8 cellular contexts compared by ENCODE assay signal in genomic region chr1:8598060-8598724, GRCh38.
DNase-seq lines count a peak whose midpoint lies in the region; ATAC-seq, FAIRE-seq and TF ChIP-seq lines count a peak whose summit lies in the region.

No MANE protein-coding gene starts in this region.

- DNase-seq in LHCN-M2 (ENCODE audit: low read depth) (peak; percentile 44), K562 (ENCODE audit: extremely low read depth in 1 of 4, low spot score in 3 of 4) (no peak), keratinocyte (ENCODE audit: low read depth, low spot score) (no peak), stomach (peak; percentile 50), lower leg skin (ENCODE audit: low spot score in 2 of 2) (no peak), CD1c-positive myeloid dendritic cell (ENCODE audit: extremely low spot score) (no peak)

- H3K27ac ChIP-seq in K562 (ENCODE audit: extremely low read depth, low read depth, low read length) = no peak overlapping the region
- H3K27ac ChIP-seq in keratinocyte (ENCODE audit: control insufficient read depth, insufficient read depth, low read length) = no peak overlapping the region
- H3K27ac ChIP-seq in stomach = peak overlapping the region; percentile 40 to 77 (median 76)

- no peaks in the 10 kb centered on the region for H3K4me1 ChIP-seq in K562 (replicated peaks in 1 of 2; ENCODE audit: control insufficient read depth in 2 of 2, insufficient read depth in 2 of 2, low read length in 2 of 2)
- no peaks in the 10 kb centered on the region for H3K4me1 ChIP-seq in keratinocyte (ENCODE audit: control insufficient read depth, extremely low read depth, insufficient read depth, low read length)
- H3K4me1 ChIP-seq in stomach = peaks cover 21 to 54% (median 35%) of the 10 kb centered on the region in 4 donors

- POLR2A ChIA-PET in K562 (lab: Yijun Ruan, JAX) = interaction anchor here (1.0 to 2.5 kb wide), 3 partner anchors 10 to 55 kb away, joined by 3 to 12 read pairs (median 3); no protein-coding TSS in a partner anchor

- H3K27me3 ChIP-seq in K562 (ENCODE audit: control insufficient read depth in 2 of 2, insufficient read depth in 2 of 2, low read length in 2 of 2) (no peaks in the 10 kb centered on the region), keratinocyte (ENCODE audit: control insufficient read depth, extremely low read depth, insufficient read depth, low read length) (no peaks in the 10 kb centered on the region), stomach (no peaks in the 10 kb centered on the region)

- no peak overlapping the region for H2AFZ ChIP-seq in K562 (ENCODE audit: low read depth, low read length)
- no peak overlapping the region for H2AFZ ChIP-seq in keratinocyte (ENCODE audit: control insufficient read depth, low read length)

- H4K20me1 ChIP-seq in K562 (replicated peaks; ENCODE audit: control insufficient read depth, insufficient read depth, low read length) (peaks cover 10% of the 10 kb centered on the region; the same call in 1 of the 2 replicates), keratinocyte (ENCODE audit: control insufficient read depth, extremely low read depth, insufficient read depth, low read length) (no peaks in the 10 kb centered on the region)

- H3K9ac ChIP-seq in K562 (ENCODE audit: insufficient read depth in 1 of 2, low read depth in 2 of 2, low read length in 2 of 2) = no peak overlapping the region
- H3K9ac ChIP-seq in keratinocyte (ENCODE audit: control insufficient read depth, extremely low read depth, insufficient read depth, low read length) = no peak overlapping the region

- H3K9me3 ChIP-seq in K562 (replicated peaks; ENCODE audit: control insufficient read depth, insufficient read depth, low read depth, low read length) = peaks cover 6% of the 10 kb centered on the region
- H3K9me3 ChIP-seq in keratinocyte (ENCODE audit: control insufficient read depth, low read depth, low read length) = no peaks in the 10 kb centered on the region
- no peaks in the 10 kb centered on the region for H3K9me3 ChIP-seq in stomach

- no peak overlapping the region for H3K4me3 ChIP-seq in K562
- H3K4me3 ChIP-seq in keratinocyte (ENCODE audit: control insufficient read depth in 2 of 3, extremely low read depth in 1 of 3, insufficient read depth in 2 of 3, low read depth in 1 of 3, low read length in 3 of 3) = no peak overlapping the region
- H3K4me3 ChIP-seq in stomach = peak overlapping the region in 3 of 4 donors; percentile 2 to 21 (median 6)
- no peak overlapping the region for H3K4me3 ChIP-seq in lower leg skin (ENCODE audit: low read depth, poor library complexity, severe bottlenecking)

- FAIRE-seq in K562 (lab: Jason Lieb, UNC) = peak; percentile 40
- peak; percentile 51 for FAIRE-seq in keratinocyte (lab: Jason Lieb, UNC)

- no peak for TF ChIP-seq POLR2A in K562 (conservative IDR thresholded peaks at IDR 0.05)
- no peak for TF ChIP-seq POLR2A in stomach (IDR thresholded peaks at IDR 0.05)
- TF ChIP-seq POLR2A in lower leg skin (IDR thresholded peaks at IDR 0.05) = no peak

- no peaks in the 10 kb centered on the region for H3K9me1 ChIP-seq in K562 (ENCODE audit: control insufficient read depth, insufficient read depth, low read length)
- H3K9me1 ChIP-seq in keratinocyte (ENCODE audit: control insufficient read depth, extremely low read depth, insufficient read depth, low read length) = no peaks in the 10 kb centered on the region

- no peak for TF ChIP-seq RAD21 in K562 (CRISPR knock-in tag; conservative IDR thresholded peaks at IDR 0.05 in 1 of 2, IDR thresholded peaks at IDR 0.05 in 1 of 2)

- BruUV-seq in K562 (replicated peaks; lab: Mats Ljungman, UMichigan) = no TSS peak

- in situ Hi-C loops in K562 (cut with MboI) = no loop called here

- peak; percentile 51 for ATAC-seq in K562
- no peak for ATAC-seq in HG03520 (IDR thresholded peaks at IDR 0.05; ENCODE audit: unreplicated experiment)
- ATAC-seq in GM19351 (IDR thresholded peaks at IDR 0.05; ENCODE audit: unreplicated experiment) = no peak

- WGBS in K562 (ENCODE audit: insufficient coverage, low coverage, missing lambda C conversion rate) = 65% methylated on average over 15 of the region's 15 CpGs
- WGBS in stomach, 5 donors = 20 to 41% (median 26%) methylated on average over 15 of the region's 15 CpGs
- WGBS in lower leg skin, 2 donors = 33 to 38% methylated on average over 15 of the region's 15 CpGs

- H3K4me2 ChIP-seq in K562 (ENCODE audit: insufficient read depth, low read length) (no peak overlapping the region), keratinocyte (ENCODE audit: control insufficient read depth, extremely low read depth, insufficient read depth, low read depth, low read length) (no peak overlapping the region)

- TF ChIP-seq CTCF in K562 (IDR thresholded peaks at IDR 0.05 in 2 of 3, conservative IDR thresholded peaks at IDR 0.05 in 1 of 3; ENCODE audit: insufficient read depth in 2 of 3, low read depth in 1 of 3, low read length in 3 of 3) (no peak; a peak in 3 of 6 replicates), keratinocyte (optimal IDR thresholded peaks at IDR 0.05 in 1 of 3, IDR thresholded peaks at IDR 0.05 in 1 of 3, conservative IDR thresholded peaks at IDR 0.05 in 1 of 3; ENCODE audit: extremely low read depth in 1 of 3, insufficient read depth in 2 of 3, low read length in 3 of 3) (peak; percentile 43 to 64 (median 52)), stomach (IDR thresholded peaks at IDR 0.05) (peak in 5 of 7 experiments; percentile 30 to 48 (median 42)), lower leg skin (IDR thresholded peaks at IDR 0.05) (no peak)

- no peak for TF ChIP-seq EP300 in K562 (IDR thresholded peaks at IDR 0.05; ENCODE audit: low read length)
- no peak for TF ChIP-seq EP300 in stomach (IDR thresholded peaks at IDR 0.05)

- CTCF ChIA-PET in K562 (lab: Yijun Ruan, JAX; ENCODE audit: low intra/inter-chr PET ratio) = no interaction called here

- intact Hi-C loops in K562 (cut with micrococcal nuclease) = no loop called here
- intact Hi-C loops in stomach (cut with DNase I; ENCODE audit: low total_unique reads) = no loop called here
- intact Hi-C loops in lower leg skin (cut with DNase I; ENCODE audit: low total_unique reads) = no loop called here

- H3K36me3 ChIP-seq in K562 (ENCODE audit: control insufficient read depth, insufficient read depth, low read length) = no peaks in the 10 kb centered on the region
- H3K36me3 ChIP-seq in keratinocyte (ENCODE audit: control insufficient read depth in 2 of 2, extremely low read depth in 1 of 2, insufficient read depth in 2 of 2, low read length in 2 of 2) = no peaks in the 10 kb centered on the region
- no peaks in the 10 kb centered on the region for H3K36me3 ChIP-seq in stomach

- H3K79me2 ChIP-seq in K562 (ENCODE audit: control insufficient read depth, insufficient read depth, low read length) = peaks cover 3% of the 10 kb centered on the region; the same call in 2 of the 3 replicates
- H3K79me2 ChIP-seq in keratinocyte (ENCODE audit: control insufficient read depth, insufficient read depth, low read length) = no peaks in the 10 kb centered on the region

- dilution Hi-C loops in keratinocyte (cut with MboI; ENCODE audit: extremely low pct_ligation_motif_present, low sequenced_read_pairs) = no loop called here

TF ChIP-seq in K562, 482 proteins besides CTCF, POLR2A, EP300 and RAD21:
- no peak for TF ChIP-seq TAF1 (IDR thresholded peaks at IDR 0.05; ENCODE audit: control insufficient read depth, extremely low read depth, insufficient read depth, low read length, severe bottlenecking)
- no peak for TF ChIP-seq GATA2 (CRISPR knock-in tag; IDR thresholded peaks at IDR 0.05)
- TF ChIP-seq SIX5 (IDR thresholded peaks at IDR 0.05; ENCODE audit: borderline replicate concordance in 1 of 2, insufficient read depth in 1 of 2, low read depth in 1 of 2, low read length in 2 of 2) = 0 out of 4 replicates have a peak, but pooled peaks of 1 of the 2 experiments have one; percentile 13
- TF ChIP-seq SRSF9 (IDR thresholded peaks at IDR 0.05; ENCODE audit: borderline replicate concordance, low read depth, low read length) = no peak
- TF ChIP-seq ZNF184 (CRISPR knock-in tag; IDR thresholded peaks at IDR 0.05) = no peak
- no peak for TF ChIP-seq HMG20B (CRISPR knock-in tag; IDR thresholded peaks at IDR 0.05)
- TF ChIP-seq KLF10 (CRISPR knock-in tag; IDR thresholded peaks at IDR 0.05) = no peak

Comparison
In these comparisons a context has a peak if more than half of its experiments do, and no peak if none do; other contexts are left out.
1. DNase-seq: peak in LHCN-M2 (single experiment) and stomach (single experiment); none in K562 (0 of 4), keratinocyte (single experiment), lower leg skin (0 of 2) and CD1c-positive myeloid dendritic cell (single experiment).
2. H3K27ac ChIP-seq: peak in stomach (5 of 5); none in K562 (single experiment) and keratinocyte (single experiment).
3. H3K4me3 ChIP-seq: peak in stomach (3 of 4); none in K562 (single experiment), keratinocyte (0 of 3) and lower leg skin (single experiment).
4. CTCF ChIP-seq: peak in keratinocyte (3 of 3) and stomach (5 of 7); none in K562 (0 of 3) and lower leg skin (0 of 3).